In the genomic region with DNA sequence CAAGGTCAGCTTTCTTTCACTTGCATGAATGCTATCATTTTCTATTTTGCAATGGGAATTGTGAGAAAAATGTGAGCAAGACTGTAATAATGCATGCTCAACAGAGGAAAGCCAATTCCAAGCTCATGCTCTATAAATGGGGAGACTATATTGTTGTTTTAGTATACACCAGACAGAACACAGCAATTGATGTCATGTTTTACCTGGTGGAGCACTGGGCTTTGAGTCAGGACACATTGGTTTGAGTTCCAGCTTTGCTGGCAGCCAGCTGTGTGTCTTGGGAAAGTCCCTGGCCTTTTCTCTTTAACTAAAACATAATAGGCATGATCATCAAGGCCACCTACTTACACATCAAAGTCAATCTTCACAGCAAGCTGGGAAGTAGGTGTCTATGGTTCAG, we compare ENCODE assay signal across 8 cellular contexts.
"Had no signal": no experiment of that assay in that cellular context is flagged by ENCODE, and none has a peak within 500 bp of the region (broad histone marks: within the 10 kb centered on the region; RNA-seq: fewer than 3 reads in every experiment).

No MANE protein-coding gene starts in this region.

- ATAC-seq: GM12878 had no signal

- DNase-seq: GDM1, GF-D8 had no signal

- H3K4me3 ChIP-seq: GM12878 had no signal

- FAIRE-seq: G401.6, GM12878, GM12891, GM12892, GM18507, GM19239 had no signal
